26 cellular contexts compared by ENCODE assay signal in genomic region chr4:119690871-119691270, GRCh38.
DNase-seq lines count a peak whose midpoint lies in the region; ATAC-seq, FAIRE-seq and TF ChIP-seq lines count a peak whose summit lies in the region.
"Had no signal": no experiment of that assay in that cellular context is flagged by ENCODE, and none has a peak within 500 bp of the region (broad histone marks: within the 10 kb centered on the region; RNA-seq: fewer than 3 reads in every experiment).

No MANE protein-coding gene starts in this region.

- DNase-seq in DMS 273 (lab: John Stamatoyannopoulos, UW; ENCODE audit: unreplicated experiment) (peak; percentile 11), DMS 273 treated with DMSO at 0.1 percent for 48 hours (lab: John Stamatoyannopoulos, UW) (no peak), MM.1S (peak; percentile 32), bronchial epithelial cell (ENCODE audit: low read depth) (peak; percentile 63), KG1 (lab: John Stamatoyannopoulos, UW) (no peak)
- no peak for DNase-seq in activated effector memory CD4-positive, alpha-beta T cell treated with Interleukin-2 at 50 U/mL for 16 hours
- DNase-seq: activated CD4-positive, alpha-beta T cell treated with anti-CD3 and anti-CD28 coated beads for 1 hour; activated naive CD4-positive, alpha-beta T cell; activated T-cell treated with anti-CD3 and anti-CD28 coated beads, Interleukin-2, amount 50 U/mL, for 1 hour; AML-193; caudate nucleus; CD8-positive, alpha-beta T cell; DMS79 treated with DMSO at 0.1 percent for 48 hours; head of caudate nucleus; immature natural killer cell; NCI-H1417; NCI-H526; stimulated activated CD4-positive, alpha-beta T cell treated with anti-CD3 and anti-CD28 coated beads, Interleukin-1b, Interleukin-23, amount 100 ng/mL, for 48 hours had no signal

- H3K9ac ChIP-seq in MM.1S (ENCODE audit: low read length) = no peak overlapping the region
- H3K9ac ChIP-seq: neural progenitor cell had no signal

- no peak overlapping the region for H3K27ac ChIP-seq in MM.1S (ENCODE audit: low read length)
- H3K27ac ChIP-seq: 22Rv1, neural progenitor cell, prostate gland, SJSA1 had no signal

- H3K27me3 ChIP-seq in MM.1S (replicated peaks; ENCODE audit: insufficient read depth, low read length) (no peaks in the 10 kb centered on the region), bronchial epithelial cell (ENCODE audit: control insufficient read depth, insufficient read depth, low read length) (no peaks in the 10 kb centered on the region)
- H3K27me3 ChIP-seq: neural progenitor cell, SJSA1 had no signal

- H3K36me3 ChIP-seq in MM.1S (replicated peaks; ENCODE audit: insufficient read depth, low read length) (no peaks in the 10 kb centered on the region), bronchial epithelial cell (ENCODE audit: control insufficient read depth, insufficient read depth, low read length) (no peaks in the 10 kb centered on the region)
- H3K36me3 ChIP-seq: neural progenitor cell, prostate gland, SJSA1 had no signal

- no peak overlapping the region for H2AFZ ChIP-seq in MM.1S (ENCODE audit: low read length)
- H2AFZ ChIP-seq: neural progenitor cell had no signal

- H3K9me3 ChIP-seq in MM.1S (replicated peaks; ENCODE audit: insufficient read depth, low read length) = no peaks in the 10 kb centered on the region
- H3K9me3 ChIP-seq: prostate gland, SJSA1 had no signal

- peak; percentile 58 for FAIRE-seq in bronchial epithelial cell (lab: Jason Lieb, UNC)
- FAIRE-seq: GM12892 had no signal

- H4K20me1 ChIP-seq in MM.1S (ENCODE audit: insufficient read depth, low read length) = no peaks in the 10 kb centered on the region

- TF ChIP-seq CTCF in MM.1S (IDR thresholded peaks at IDR 0.05; ENCODE audit: low read length) (no peak), bronchial epithelial cell (IDR thresholded peaks at IDR 0.05; ENCODE audit: insufficient read depth, low read length, severe bottlenecking) (no peak), nephron (IDR thresholded peaks at IDR 0.05; ENCODE audit: unreplicated experiment in 3 of 3) (no peak)

- peaks cover 15% of the 10 kb centered on the region for H3F3A ChIP-seq in MM.1S (ENCODE audit: insufficient read depth, low read length)

- no peaks in the 10 kb centered on the region for H3K9me2 ChIP-seq in MM.1S (replicated peaks; ENCODE audit: insufficient read depth, low read length)

- peaks cover 17% of the 10 kb centered on the region for H3K4me1 Mint-ChIP-seq in nephron
- H3K4me1 Mint-ChIP-seq: immature natural killer cell; neural progenitor cell; stimulated activated effector memory CD8-positive, alpha-beta T cell treated with anti-CD3 and anti-CD28 coated beads, Interleukin-12 subunit alpha, Interleukin-12 subunit beta, amount 100 ng/mL, for 72 hours had no signal

- H3K4me1 ChIP-seq in MM.1S (ENCODE audit: low read length) = peaks cover 37% of the 10 kb centered on the region
- H3K4me1 ChIP-seq: neural progenitor cell, prostate gland had no signal

- no peaks in the 10 kb centered on the region for H3K27me3 Mint-ChIP-seq in nephron (ENCODE audit: low read depth)

- H3K79me2 ChIP-seq in MM.1S (ENCODE audit: low read length) = no peaks in the 10 kb centered on the region

- no peak overlapping the region for H3K4me3 Mint-ChIP-seq in nephron
- H3K4me3 Mint-ChIP-seq: CD8-positive, alpha-beta T cell; immature natural killer cell; neural progenitor cell; stimulated activated effector memory CD8-positive, alpha-beta T cell treated with anti-CD3 and anti-CD28 coated beads, Interleukin-12 subunit alpha, Interleukin-12 subunit beta, amount 100 ng/mL, for 72 hours had no signal

- H3K9me3 Mint-ChIP-seq in nephron = peaks cover 17% of the 10 kb centered on the region

- peak overlapping the region in 2 of 3 experiments; percentile 10 to 20 for H3K27ac Mint-ChIP-seq in nephron
- H3K27ac Mint-ChIP-seq: CD8-positive, alpha-beta T cell; immature natural killer cell; neural progenitor cell; stimulated activated effector memory CD8-positive, alpha-beta T cell treated with anti-CD3 and anti-CD28 coated beads, Interleukin-12 subunit alpha, Interleukin-12 subunit beta, amount 100 ng/mL, for 72 hours had no signal

- H3K4me3 ChIP-seq in MM.1S (ENCODE audit: low read length) = no peak overlapping the region
- no peak overlapping the region for H3K4me3 ChIP-seq in bronchial epithelial cell (ENCODE audit: low read depth, low read length)
- H3K4me3 ChIP-seq: neural progenitor cell, prostate gland, SJSA1 had no signal

- no peak overlapping the region for H3K4me2 ChIP-seq in MM.1S (ENCODE audit: low read depth, low read length)
- H3K4me2 ChIP-seq: neural progenitor cell had no signal

- H3K36me3 Mint-ChIP-seq in nephron (ENCODE audit: low read depth) = peaks cover 3% of the 10 kb centered on the region
- H3K36me3 Mint-ChIP-seq: CD8-positive, alpha-beta T cell; immature natural killer cell; neural progenitor cell; stimulated activated effector memory CD8-positive, alpha-beta T cell treated with anti-CD3 and anti-CD28 coated beads, Interleukin-12 subunit alpha, Interleukin-12 subunit beta, amount 100 ng/mL, for 72 hours had no signal

- ATAC-seq in GM18861 (IDR thresholded peaks at IDR 0.05; ENCODE audit: unreplicated experiment) = no peak
- ATAC-seq: CD8-positive, alpha-beta T cell; stimulated activated effector memory CD8-positive, alpha-beta T cell treated with anti-CD3 and anti-CD28 coated beads, Interleukin-12 subunit alpha, Interleukin-12 subunit beta, amount 100 ng/mL, for 72 hours had no signal

Comparison
In these comparisons a context has a peak if more than half of its experiments do, and no peak if none do; other contexts are left out.
1. DNase-seq: peak in DMS 273 (single experiment), MM.1S (single experiment) and bronchial epithelial cell (single experiment); none in DMS 273 treated with DMSO at 0.1 percent for 48 hours (single experiment), activated effector memory CD4-positive, alpha-beta T cell treated with Interleukin-2 at 50 U/mL for 16 hours (single experiment) and KG1 (single experiment).